In genomic region chr22:32880906-32881596, GRCh38 we compare ENCODE assay signal across 9 cellular contexts.
DNase-seq lines count a peak whose midpoint lies in the region; FAIRE-seq and TF ChIP-seq lines count a peak whose summit lies in the region.
"Had no signal": no experiment of that assay in that cellular context is flagged by ENCODE, and none has a peak within 500 bp of the region (broad histone marks: within the 10 kb centered on the region; RNA-seq: fewer than 3 reads in every experiment).

No MANE protein-coding gene starts in this region.

- DNase-seq in Ammon's horn (ENCODE audit: low spot score): peak; percentile 44
- peak; percentile 40 for DNase-seq in NCI-H2029 (lab: John Stamatoyannopoulos, UW)
- no peak for DNase-seq in chondrocyte (ENCODE audit: low spot score)
- peak; percentile 68 for DNase-seq in mucosa of gallbladder (ENCODE audit: low spot score)
- DNase-seq in GM19239 (ENCODE audit: insufficient read length, low spot score): no peak
- no peak for DNase-seq in CD1c-positive myeloid dendritic cell (ENCODE audit: extremely low spot score)
- no peak for DNase-seq in NCI-H128 (lab: John Stamatoyannopoulos, UW; ENCODE audit: unreplicated experiment)
- no peak for DNase-seq in activated T-helper 2 cell treated with anti-CD3 and anti-CD28 coated beads, Interferon-gamma antibody, Interleukin-2, Interleukin-4, amounts not matched to agents 10 μg/mL and 5 μg/mL and 100 μg/mL, durations not matched to agents 14 hours and 24 hours and 36 hours (ENCODE audit: low spot score)

- H3K9me3 Mint-ChIP-seq in chondrocyte (ENCODE audit: low read depth): no peaks in the 10 kb centered on the region
- H3K9me3 Mint-ChIP-seq in activated T-helper 2 cell treated with anti-CD3 and anti-CD28 coated beads, Interferon-gamma antibody, Interleukin-2, Interleukin-4, amounts not matched to agents 10 μg/mL and 5 μg/mL and 100 μg/mL, durations not matched to agents 14 hours and 24 hours and 36 hours: no peaks in the 10 kb centered on the region

- H3K36me3 Mint-ChIP-seq in chondrocyte (ENCODE audit: low read depth): no peaks in the 10 kb centered on the region
- no peaks in the 10 kb centered on the region for H3K36me3 Mint-ChIP-seq in activated T-helper 2 cell treated with anti-CD3 and anti-CD28 coated beads, Interferon-gamma antibody, Interleukin-2, Interleukin-4, amounts not matched to agents 10 μg/mL and 5 μg/mL and 100 μg/mL, durations not matched to agents 14 hours and 24 hours and 36 hours (ENCODE audit: low read depth)

- no peak overlapping the region for H3K4me3 Mint-ChIP-seq in chondrocyte (ENCODE audit: unreplicated experiment)
- no peak overlapping the region for H3K4me3 Mint-ChIP-seq in activated T-helper 2 cell treated with anti-CD3 and anti-CD28 coated beads, Interferon-gamma antibody, Interleukin-2, Interleukin-4, amounts not matched to agents 10 μg/mL and 5 μg/mL and 100 μg/mL, durations not matched to agents 14 hours and 24 hours and 36 hours (ENCODE audit: low read depth)

- FAIRE-seq in GM19239 (lab: Jason Lieb, UNC): no peak
- FAIRE-seq: keratinocyte had no signal

- H3K4me1 Mint-ChIP-seq in chondrocyte (ENCODE audit: low read depth): peaks cover 17% of the 10 kb centered on the region
- H3K4me1 Mint-ChIP-seq in activated T-helper 2 cell treated with anti-CD3 and anti-CD28 coated beads, Interferon-gamma antibody, Interleukin-2, Interleukin-4, amounts not matched to agents 10 μg/mL and 5 μg/mL and 100 μg/mL, durations not matched to agents 14 hours and 24 hours and 36 hours (ENCODE audit: low read depth): peaks cover 1% of the 10 kb centered on the region

- H3K27ac Mint-ChIP-seq in chondrocyte (ENCODE audit: unreplicated experiment): peak overlapping the region; percentile 42
- H3K27ac Mint-ChIP-seq in activated T-helper 2 cell treated with anti-CD3 and anti-CD28 coated beads, Interferon-gamma antibody, Interleukin-2, Interleukin-4, amounts not matched to agents 10 μg/mL and 5 μg/mL and 100 μg/mL, durations not matched to agents 14 hours and 24 hours and 36 hours: no peak overlapping the region

- intact Hi-C loops in activated T-helper 2 cell treated with anti-CD3 and anti-CD28 coated beads, Interferon-gamma antibody, Interleukin-2, Interleukin-4, amounts not matched to agents 10 μg/mL and 5 μg/mL and 100 μg/mL, durations not matched to agents 14 hours and 24 hours and 36 hours (cut with micrococcal nuclease): no loop called here

- peaks cover 21% of the 10 kb centered on the region for H3K27me3 Mint-ChIP-seq in chondrocyte (ENCODE audit: low read depth)
- H3K27me3 Mint-ChIP-seq in activated T-helper 2 cell treated with anti-CD3 and anti-CD28 coated beads, Interferon-gamma antibody, Interleukin-2, Interleukin-4, amounts not matched to agents 10 μg/mL and 5 μg/mL and 100 μg/mL, durations not matched to agents 14 hours and 24 hours and 36 hours (ENCODE audit: low read depth): peaks cover 3% of the 10 kb centered on the region

- no peak for TF ChIP-seq CTCF in chondrocyte (IDR thresholded peaks at IDR 0.05)

Comparison
In these comparisons a context has a peak if more than half of its experiments do, and no peak if none do; other contexts are left out.
1. DNase-seq: peak in Ammon's horn (single experiment), NCI-H2029 (single experiment) and mucosa of gallbladder (single experiment); none in chondrocyte (single experiment), GM19239 (single experiment), CD1c-positive myeloid dendritic cell (single experiment), NCI-H128 (single experiment) and activated T-helper 2 cell treated with anti-CD3 and anti-CD28 coated beads, Interferon-gamma antibody, Interleukin-2, Interleukin-4, amounts not matched to agents 10 μg/mL and 5 μg/mL and 100 μg/mL, durations not matched to agents 14 hours and 24 hours and 36 hours (single experiment).